Comparison of ENCODE assay signal across 11 cellular contexts in genomic region chr21:28737671-28738279, GRCh38.
DNase-seq lines count a peak whose midpoint lies in the region; ATAC-seq and TF ChIP-seq lines count a peak whose summit lies in the region.
"Had no signal": no experiment of that assay in that cellular context is flagged by ENCODE, and none has a peak within 500 bp of the region (broad histone marks: within the 10 kb centered on the region; RNA-seq: fewer than 3 reads in every experiment).

No MANE protein-coding gene starts in this region.

- H3K27ac Mint-ChIP-seq in HFFc6 (peak overlapping the region; percentile 62), nephron (peak overlapping the region; percentile 58 to 87 (median 65))

- TF ChIP-seq CTCF in HFFc6 (IDR thresholded peaks at IDR 0.05) (no peak), epithelial cell of esophagus (IDR thresholded peaks at IDR 0.05; ENCODE audit: insufficient read depth, low read depth, low read length, missing control alignments) (no peak), nephron (IDR thresholded peaks at IDR 0.05; ENCODE audit: unreplicated experiment in 3 of 3) (no peak), GM13977 (IDR thresholded peaks at IDR 0.05; ENCODE audit: extremely low read depth, insufficient read depth, missing control alignments) (no peak)

- H3K27me3 Mint-ChIP-seq in HFFc6 (ENCODE audit: insufficient read depth) (no peaks in the 10 kb centered on the region; the same call in 1 of the 2 replicates), nephron (ENCODE audit: low read depth) (no peaks in the 10 kb centered on the region)

- DNase-seq in HFFc6 (peak; percentile 31), NCI-H446 (lab: John Stamatoyannopoulos, UW) (peak; percentile 9 to 45), epithelial cell of esophagus (ENCODE audit: low read depth) (peak; percentile 79), GM13977 (ENCODE audit: low spot score) (no peak), cerebellar nuclear complex (lab: John Stamatoyannopoulos, UW) (no peak)
- DNase-seq: activated CD4-positive, alpha-beta T cell treated with anti-CD3 and anti-CD28 coated beads for 4 hours; NCI-H82; substantia nigra had no signal

- H3K4me1 Mint-ChIP-seq in HFFc6 (ENCODE audit: low read depth) (peaks cover 30% of the 10 kb centered on the region), nephron (peaks cover 37% of the 10 kb centered on the region)

- H3K36me3 Mint-ChIP-seq in HFFc6 (ENCODE audit: low read depth): peaks cover 6% of the 10 kb centered on the region
- H3K36me3 Mint-ChIP-seq in nephron (ENCODE audit: low read depth): no peaks in the 10 kb centered on the region

- ATAC-seq in GM19023 (IDR thresholded peaks at IDR 0.05; ENCODE audit: unreplicated experiment) (no peak), GM19351 (IDR thresholded peaks at IDR 0.05; ENCODE audit: unreplicated experiment) (no peak)

- H3K9me3 Mint-ChIP-seq in HFFc6: peaks cover 9% of the 10 kb centered on the region; the same call in 1 of the 2 replicates
- peaks cover 3% of the 10 kb centered on the region for H3K9me3 Mint-ChIP-seq in nephron

- no peak overlapping the region for H3K4me3 ChIP-seq in epithelial cell of esophagus (ENCODE audit: low read length)

- H3K4me3 Mint-ChIP-seq in HFFc6: no peak overlapping the region
- H3K4me3 Mint-ChIP-seq in nephron: no peak overlapping the region

- in situ Hi-C loops in GM13977 (cut with MboI; ENCODE audit: low pct_unique_long_range_greater_than_20kb, low sequenced_read_pairs, unreplicated experiment): loop anchor here (25.0 kb wide), 2 partner anchors 225 to 1900 kb away; partner anchors contain the start of gene ADAMTS1

Comparison
In these comparisons a context has a peak if more than half of its experiments do, and no peak if none do; other contexts are left out.
1. DNase-seq: peak in HFFc6 (single experiment), NCI-H446 (2 of 2) and epithelial cell of esophagus (single experiment); none in GM13977 (single experiment) and cerebellar nuclear complex (0 of 2).